Comparison of ENCODE assay signal across 15 cellular contexts in the genomic region with DNA sequence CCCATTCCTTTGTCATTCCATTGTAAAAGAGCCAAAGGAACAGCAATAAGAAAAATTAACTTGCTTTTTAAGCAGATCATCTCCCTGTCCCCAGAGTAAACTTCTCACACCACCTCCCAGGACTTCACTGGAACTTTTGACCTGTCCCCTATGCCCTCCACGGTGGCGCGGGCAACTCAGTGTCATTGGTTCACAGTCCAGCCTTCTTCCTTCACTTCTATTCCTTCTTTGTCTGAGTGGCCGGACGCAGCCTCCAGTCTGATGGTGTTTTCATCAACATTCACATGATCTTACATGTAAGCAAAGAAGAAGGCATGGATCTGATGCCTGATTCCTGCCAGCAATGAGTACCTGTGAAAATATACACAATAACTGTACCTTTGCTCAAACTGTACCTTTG. TPM values are rescaled to one million over a fixed set of nuclear protein-coding genes. Genes with fewer than 3 reads are reported as not detected.
DNase-seq lines count a peak whose midpoint lies in the region; ATAC-seq and TF ChIP-seq lines count a peak whose summit lies in the region.
"Had no signal": no experiment of that assay in that cellular context is flagged by ENCODE, and none has a peak within 500 bp of the region (broad histone marks: within the 10 kb centered on the region; RNA-seq: fewer than 3 reads in every experiment).

No MANE protein-coding gene starts in this region.

- no peak overlapping the region for H2AK5ac ChIP-seq in neuronal stem cell (ENCODE audit: low read depth, low read length)

- H3K9me2 ChIP-seq in Loucy (replicated peaks; ENCODE audit: low read depth, low read length) = no peaks in the 10 kb centered on the region

- no peak overlapping the region for H4K8ac ChIP-seq in neuronal stem cell (ENCODE audit: low read depth, low read length)

- no peak overlapping the region for H3K27ac Mint-ChIP-seq in mesothelial cell of epicardium
- H3K27ac Mint-ChIP-seq: CD4-positive, alpha-beta T cell had no signal

- H3K9ac ChIP-seq in Loucy (ENCODE audit: low read depth, low read length, poor library complexity, severe bottlenecking) (no peak overlapping the region), neuronal stem cell (ENCODE audit: low read depth, low read length, poor library complexity) (no peak overlapping the region)
- H3K9ac ChIP-seq: GM23248 had no signal

- no peaks in the 10 kb centered on the region for H3K9me3 ChIP-seq in heart right ventricle
- no peaks in the 10 kb centered on the region for H3K9me3 ChIP-seq in Loucy (ENCODE audit: insufficient read depth, low read depth, low read length)
- H3K9me3 ChIP-seq in neuronal stem cell (replicated peaks in 1 of 2; ENCODE audit: control insufficient read depth in 2 of 2, insufficient read depth in 1 of 2, low read depth in 1 of 2, low read length in 2 of 2) = no peaks in the 10 kb centered on the region
- H3K9me3 ChIP-seq: Caco-2, HAP-1 had no signal

- no peak overlapping the region for H2BK12ac ChIP-seq in neuronal stem cell (ENCODE audit: low read length)

- TF ChIP-seq CTCF in heart right ventricle (IDR thresholded peaks at IDR 0.05) (no peak), Loucy (conservative IDR thresholded peaks at IDR 0.05; ENCODE audit: low read length) (no peak), mesothelial cell of epicardium (IDR thresholded peaks at IDR 0.05; ENCODE audit: unreplicated experiment) (no peak)

- no peaks in the 10 kb centered on the region for H3K79me2 ChIP-seq in Loucy (ENCODE audit: insufficient read depth, low read length)

- no peak overlapping the region for H3K18ac ChIP-seq in neuronal stem cell (ENCODE audit: low read length)

- 96 to 97% methylated on average over 5 of the region's 5 CpGs for WGBS in heart right ventricle, 2 donors
- no CpG with 5 or more reads among the region's 5 CpGs for WGBS in neuronal stem cell (ENCODE audit: extremely low coverage in 2 of 2, insufficient read length in 2 of 2, insufficient replicate concordance in 1 of 2), 2 donors

- no peak overlapping the region for H2BK15ac ChIP-seq in neuronal stem cell (ENCODE audit: low read length)

- H3K36me3 ChIP-seq in heart right ventricle (peaks cover 0 to 74% (median 4%) of the 10 kb centered on the region in 9 donors), Loucy (ENCODE audit: insufficient read depth, low read length) (no peaks in the 10 kb centered on the region), neuronal stem cell (replicated peaks in 1 of 2; ENCODE audit: control insufficient read depth in 2 of 2, insufficient read depth in 2 of 2, low read length in 2 of 2) (peaks cover 0 to 3% of the 10 kb centered on the region in 2 donors)
- H3K36me3 ChIP-seq: HAP-1 had no signal

- H3K79me1 ChIP-seq in neuronal stem cell (ENCODE audit: low read depth, low read length) = no peaks in the 10 kb centered on the region

- H4K20me1 ChIP-seq in Loucy (ENCODE audit: insufficient read depth, low read length, poor library complexity, severe bottlenecking) = no peaks in the 10 kb centered on the region

- H2BK120ac ChIP-seq in neuronal stem cell (ENCODE audit: low read depth, low read length) = peak overlapping the region; percentile 9

- H3F3A ChIP-seq in Loucy (ENCODE audit: low read depth) = no peaks in the 10 kb centered on the region

- H3K4me3 ChIP-seq in heart right ventricle (no peak overlapping the region), Loucy (ENCODE audit: low read length, poor library complexity, severe bottlenecking) (no peak overlapping the region), neuronal stem cell (ENCODE audit: low read length in 2 of 2) (no peak overlapping the region)
- H3K4me3 ChIP-seq: GM23248, HAP-1 had no signal

- no peak overlapping the region for H3K23ac ChIP-seq in neuronal stem cell (ENCODE audit: low read depth, low read length, poor library complexity)

- H3K4ac ChIP-seq in neuronal stem cell (ENCODE audit: low read length) = no peak overlapping the region

- H3K4me3 Mint-ChIP-seq in mesothelial cell of epicardium = no peak overlapping the region
- H3K4me3 Mint-ChIP-seq: CD4-positive, alpha-beta T cell had no signal

- H3K27ac ChIP-seq in heart right ventricle (no peak overlapping the region), neuronal stem cell (replicated peaks; ENCODE audit: low read length) (no peak overlapping the region)
- H3K27ac ChIP-seq: GM23248 had no signal

- H3K4me1 Mint-ChIP-seq in mesothelial cell of epicardium = peaks cover 51% of the 10 kb centered on the region

- peaks cover 5 to 26% (median 17%) of the 10 kb centered on the region in 9 donors for H3K4me1 ChIP-seq in heart right ventricle
- H3K4me1 ChIP-seq in Loucy (ENCODE audit: insufficient read depth, low read length, poor library complexity, severe bottlenecking) = peaks cover 42% of the 10 kb centered on the region
- H3K4me1 ChIP-seq in neuronal stem cell (ENCODE audit: control insufficient read depth in 2 of 2, insufficient read depth in 1 of 2, low read depth in 1 of 2, low read length in 2 of 2) = peaks cover 6 to 13% of the 10 kb centered on the region in 2 donors
- H3K4me1 ChIP-seq: Caco-2 had no signal

- ATAC-seq in heart right ventricle (no peak), HG03039 (IDR thresholded peaks at IDR 0.05; ENCODE audit: unreplicated experiment) (no peak)
- ATAC-seq: HepG2 had no signal

- H3K4me2 ChIP-seq in Loucy (ENCODE audit: low read depth, low read length, poor library complexity, severe bottlenecking) = no peak overlapping the region
- H3K4me2 ChIP-seq in neuronal stem cell (ENCODE audit: insufficient read depth, low read length, poor library complexity, severe bottlenecking) = no peak overlapping the region

- no peaks in the 10 kb centered on the region for H3K27me3 Mint-ChIP-seq in mesothelial cell of epicardium (ENCODE audit: low read depth)
- H3K27me3 Mint-ChIP-seq: CD4-positive, alpha-beta T cell had no signal

- peak; percentile 75 for DNase-seq in cardiac septum (ENCODE audit: low spot score)
- no peak for DNase-seq in heart right ventricle
- DNase-seq in neuronal stem cell (ENCODE audit: low spot score) = no peak
- DNase-seq in mesothelial cell of epicardium (ENCODE audit: low spot score in 2 of 2, unreplicated experiment in 2 of 2) = no peak
- no peak for DNase-seq in NCI-H1092 (lab: John Stamatoyannopoulos, UW)
- DNase-seq in NCI-H2029 (lab: John Stamatoyannopoulos, UW) = no peak
- DNase-seq: 8988T; C1 segment of cervical spinal cord; Caco-2; CD4-positive, alpha-beta T cell; GM23248 had no signal

- H2BK5ac ChIP-seq in neuronal stem cell (ENCODE audit: low read length) = no peak overlapping the region

- no peaks in the 10 kb centered on the region for H3K9me3 Mint-ChIP-seq in mesothelial cell of epicardium
- H3K9me3 Mint-ChIP-seq: CD4-positive, alpha-beta T cell had no signal

- peak overlapping the region; percentile 2; the same call in 1 of the 2 replicates for H2AFZ ChIP-seq in Loucy (ENCODE audit: low read length)
- H2AFZ ChIP-seq in neuronal stem cell (ENCODE audit: low read length) = no peak overlapping the region
- H2AFZ ChIP-seq: GM23248 had no signal

- no peak overlapping the region for H3K14ac ChIP-seq in neuronal stem cell (ENCODE audit: low read length)

- H3K27me3 ChIP-seq in heart right ventricle (no peaks in the 10 kb centered on the region), Loucy (ENCODE audit: insufficient read depth, low read length, poor library complexity, severe bottlenecking) (no peaks in the 10 kb centered on the region), neuronal stem cell (ENCODE audit: control insufficient read depth in 3 of 3, insufficient read depth in 3 of 3, low read depth in 1 of 3, low read length in 3 of 3) (no peaks in the 10 kb centered on the region)

- no peaks in the 10 kb centered on the region for H3K36me3 Mint-ChIP-seq in mesothelial cell of epicardium

- intact Hi-C loops in cardiac septum (cut with DNase I) (no loop called here), heart right ventricle (cut with DNase I) (no loop called here)

- H4K91ac ChIP-seq in neuronal stem cell (ENCODE audit: low read depth, low read length, poor library complexity) = no peak overlapping the region

RNA-seq across cellular contexts. Expression of a gene that starts 32.4 kb away (rescaled TPM):
- total RNA-seq in cardiac septum = 464 TPM
- total RNA-seq in heart right ventricle = 100 to 1,000 TPM in 3 of 10 donors, 10 to 100 TPM in 7; 41.1 to 180 (median 68.0) TPM
- 10 to 100 TPM; 60.4 to 65.6 TPM for polyA plus RNA-seq in heart right ventricle
- polyA plus RNA-seq in neuronal stem cell (2013, experiment 1 of 2) = 14.2 TPM
- 15.3 TPM for polyA plus RNA-seq in neuronal stem cell (2013, experiment 2 of 2)
- 15.6 to 17.3 TPM (median 17.1 TPM) in 3 replicates for total RNA-seq in mesothelial cell of epicardium
- total RNA-seq: Caco-2 had no signal
